In genomic region chr2:68832161-68832869, GRCh38 we compare ENCODE assay signal across 8 cellular contexts. TPM values are rescaled to one million over a fixed set of nuclear protein-coding genes. Genes with fewer than 3 reads are reported as not detected.
DNase-seq lines count a peak whose midpoint lies in the region; ATAC-seq, FAIRE-seq and TF ChIP-seq lines count a peak whose summit lies in the region.

No MANE protein-coding gene starts in this region.

- H3K9me3 Mint-ChIP-seq in activated naive CD8-positive, alpha-beta T cell (ENCODE audit: low read depth), result no peaks in the 10 kb centered on the region

- peak; percentile 66 for FAIRE-seq in GM12891 (lab: Jason Lieb, UNC)

- peak overlapping the region; percentile 90 for H3K27ac Mint-ChIP-seq in activated naive CD8-positive, alpha-beta T cell

- DNase-seq in GM12891 (ENCODE audit: insufficient read length, low spot score), result no peak
- DNase-seq in NOMO-1 treated with DMSO at 0.1 percent for 48 hours (lab: John Stamatoyannopoulos, UW; ENCODE audit: unreplicated experiment), result peak; percentile 76
- peak; percentile 72 for DNase-seq in hepatic stellate cell (ENCODE audit: low spot score)
- peak; percentile 41 for DNase-seq in stimulated activated CD4-positive, alpha-beta T cell treated with anti-CD3 and anti-CD28 coated beads, Interleukin-2, amount 100 ng/mL, for 4 hours (ENCODE audit: low read depth)
- DNase-seq in NCI-H1436 treated with DMSO at 0.1 percent for 48 hours (lab: John Stamatoyannopoulos, UW), result no peak
- no peak for DNase-seq in NCI-H446 (lab: John Stamatoyannopoulos, UW)

- peaks cover 67% of the 10 kb centered on the region for H3K4me1 Mint-ChIP-seq in activated naive CD8-positive, alpha-beta T cell (ENCODE audit: low read depth)

- no peaks in the 10 kb centered on the region for H3K36me3 Mint-ChIP-seq in activated naive CD8-positive, alpha-beta T cell

- peak; percentile 51 for ATAC-seq in HG02623 (IDR thresholded peaks at IDR 0.05; ENCODE audit: unreplicated experiment)

- H3K27me3 Mint-ChIP-seq in activated naive CD8-positive, alpha-beta T cell, result no peaks in the 10 kb centered on the region

- H3K4me3 Mint-ChIP-seq in activated naive CD8-positive, alpha-beta T cell, result peak overlapping the region; percentile 67

- no peak for TF ChIP-seq POLR2A in GM12891 (IDR thresholded peaks at IDR 0.05; ENCODE audit: low read depth, low read length)

TF ChIP-seq in GM12891, 5 proteins besides CTCF, POLR2A, EP300 and RAD21:
- no peak for TF ChIP-seq POLR2AphosphoS5 (IDR thresholded peaks at IDR 0.05; ENCODE audit: low read depth, low read length)
- TF ChIP-seq SPI1 (IDR thresholded peaks at IDR 0.05; ENCODE audit: low read depth, low read length), result peak; percentile 69
TF ChIP-seq in GM12891: peak in this region for 1.

RNA-seq across cellular contexts. Expression of gene BMP10, which starts 38.9 kb away (rescaled TPM):
- not detected for polyA plus RNA-seq in GM12891 (2012; ENCODE audit: low read depth, missing spikeins)

Comparison
In these comparisons a context has a peak if more than half of its experiments do, and no peak if none do; other contexts are left out.
1. DNase-seq: peak in NOMO-1 treated with DMSO at 0.1 percent for 48 hours (single experiment), hepatic stellate cell (single experiment) and stimulated activated CD4-positive, alpha-beta T cell treated with anti-CD3 and anti-CD28 coated beads, Interleukin-2, amount 100 ng/mL, for 4 hours (single experiment); none in GM12891 (single experiment), NCI-H1436 treated with DMSO at 0.1 percent for 48 hours (single experiment) and NCI-H446 (0 of 2).